Comparison of ENCODE assay signal across 16 cellular contexts in the genomic region with DNA sequence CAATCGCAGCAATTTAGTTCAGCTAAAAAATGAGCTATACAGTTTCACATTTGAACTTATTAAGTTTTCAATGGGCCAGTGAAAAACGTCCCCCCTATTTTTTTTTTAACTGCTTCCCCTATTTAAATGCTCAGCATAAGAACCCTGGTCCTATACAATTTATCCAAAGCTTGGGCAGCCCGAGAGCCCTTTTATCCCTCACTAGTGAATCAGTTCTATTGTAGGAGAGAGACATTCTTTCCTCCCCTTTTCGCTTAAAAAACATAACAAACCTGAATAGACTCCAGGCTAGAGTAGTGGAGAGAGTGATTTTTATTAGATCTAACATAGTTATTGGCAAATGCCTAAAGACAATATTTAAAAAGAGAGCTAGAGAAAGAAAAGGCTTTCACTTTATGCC. TPM values are rescaled to one million over a fixed set of nuclear protein-coding genes. Genes with fewer than 3 reads are reported as not detected.
DNase-seq lines count a peak whose midpoint lies in the region; ATAC-seq and TF ChIP-seq lines count a peak whose summit lies in the region.
"Had no signal": no experiment of that assay in that cellular context is flagged by ENCODE, and none has a peak within 500 bp of the region (broad histone marks: within the 10 kb centered on the region; RNA-seq: fewer than 3 reads in every experiment).

No MANE protein-coding gene starts in this region.

- H3F3A ChIP-seq in GM23338 (replicated peaks; ENCODE audit: low read depth) = no peaks in the 10 kb centered on the region

- H3K4me2 ChIP-seq in GM23338 (no peak overlapping the region), osteoblast (ENCODE audit: insufficient read depth, low read length) (no peak overlapping the region)

- no peaks in the 10 kb centered on the region for H3K9me2 ChIP-seq in GM23338 (ENCODE audit: insufficient read depth)

- H3K4me1 ChIP-seq in GM23338 (ENCODE audit: insufficient read depth) = peaks cover 15% of the 10 kb centered on the region
- peaks cover 21% of the 10 kb centered on the region for H3K4me1 ChIP-seq in mesodermal cell (ENCODE audit: control insufficient read depth, insufficient read depth, low read length, poor library complexity, severe bottlenecking)
- H3K4me1 ChIP-seq in osteoblast (ENCODE audit: insufficient read depth, low read length) = no peaks in the 10 kb centered on the region
- H3K4me1 ChIP-seq in spleen = no peaks in the 10 kb centered on the region

- TF ChIP-seq POLR2A in spleen (IDR thresholded peaks at IDR 0.05) = no peak

- H3K27me3 Mint-ChIP-seq in GM23338 (ENCODE audit: insufficient read depth, low read depth, poor library complexity) (peaks cover 2% of the 10 kb centered on the region), glutamatergic neuron (ENCODE audit: unreplicated experiment) (no peaks in the 10 kb centered on the region)
- H3K27me3 Mint-ChIP-seq: IgD-negative memory B cell had no signal

- H2AFZ ChIP-seq in GM23338 (no peak overlapping the region), osteoblast (ENCODE audit: low read length) (no peak overlapping the region)

- intact Hi-C loops in spleen (cut with DNase I; ENCODE audit: low total_unique reads) = no loop called here

- no peak overlapping the region for H3K4me3 ChIP-seq in GM23338
- H3K4me3 ChIP-seq in mesodermal cell (ENCODE audit: extremely low read depth, insufficient read depth, low read length, poor library complexity, severe bottlenecking) = peak overlapping the region; percentile 16
- no peak overlapping the region for H3K4me3 ChIP-seq in osteoblast (ENCODE audit: insufficient read depth, low read length)
- no peak overlapping the region for H3K4me3 ChIP-seq in spleen

- H3K36me3 ChIP-seq in GM23338 (ENCODE audit: insufficient read depth) (no peaks in the 10 kb centered on the region), mesodermal cell (ENCODE audit: control insufficient read depth, insufficient read depth, low read length) (no peaks in the 10 kb centered on the region), osteoblast (ENCODE audit: insufficient read depth, low read length) (no peaks in the 10 kb centered on the region), spleen (no peaks in the 10 kb centered on the region)

- H3K27me3 ChIP-seq in GM23338 (ENCODE audit: insufficient read depth) (no peaks in the 10 kb centered on the region), osteoblast (ENCODE audit: insufficient read depth, low read length) (peaks cover 24% of the 10 kb centered on the region), spleen (replicated peaks in 1 of 7) (no peaks in the 10 kb centered on the region)

- H3K4me1 Mint-ChIP-seq in GM23338 (peaks cover 29% of the 10 kb centered on the region), glutamatergic neuron (ENCODE audit: low read depth, unreplicated experiment) (peaks cover 4% of the 10 kb centered on the region)

- H3K27ac Mint-ChIP-seq in GM23338 (no peak overlapping the region), glutamatergic neuron (ENCODE audit: unreplicated experiment) (no peak overlapping the region)
- H3K27ac Mint-ChIP-seq: IgD-negative memory B cell had no signal

- H3K9me3 ChIP-seq in mesodermal cell (ENCODE audit: control insufficient read depth, low read length) = no peaks in the 10 kb centered on the region
- no peaks in the 10 kb centered on the region for H3K9me3 ChIP-seq in osteoblast (ENCODE audit: low read depth, low read length)
- H3K9me3 ChIP-seq in spleen = no peaks in the 10 kb centered on the region

- WGBS in mesodermal cell (ENCODE audit: insufficient coverage in 2 of 2), 2 experiments = 0 to 100% methylated on average over 1 of the region's 4 CpGs
- WGBS in spleen, 5 donors = 63 to 80% (median 69%) methylated on average over 4 of the region's 4 CpGs

- TF ChIP-seq CTCF in GM23338 (conservative IDR thresholded peaks at IDR 0.05; ENCODE audit: low read depth in 2 of 2) (no peak), osteoblast (IDR thresholded peaks at IDR 0.05; ENCODE audit: extremely low read depth, low read depth, low read length) (no peak), spleen (IDR thresholded peaks at IDR 0.05 in 8 of 11, conservative IDR thresholded peaks at IDR 0.05 in 3 of 11) (no peak), glutamatergic neuron (IDR thresholded peaks at IDR 0.05; ENCODE audit: partially characterized antibody, unreplicated experiment) (no peak)

- DNase-seq in GM23338 (ENCODE audit: low spot score) (no peak), caudate nucleus (lab: John Stamatoyannopoulos, UW) (no peak), osteoblast (ENCODE audit: insufficient read length, low spot score, missing footprints) (peak; percentile 73), dedifferentiated amniotic fluid mesenchymal stem cell (ENCODE audit: extremely low spot score) (no peak), NCI-H524 treated with DMSO at 0.1 percent for 48 hours (lab: John Stamatoyannopoulos, UW) (no peak), spleen (no peak), glutamatergic neuron (no peak)
- DNase-seq: HCEC 1CT; NCI-H1436 treated with DMSO at 0.1 percent for 48 hours; NCI-H2081 treated with DMSO at 0.1 percent for 48 hours; NCI-H226; NCI-H69; NK-92 treated with Interleukin-12 subunit alpha and Interleukin-12 subunit beta, amount 100 ng/mL, for 24 hours had no signal

- H3K9me3 Mint-ChIP-seq in GM23338 (no peaks in the 10 kb centered on the region), glutamatergic neuron (ENCODE audit: unreplicated experiment) (no peaks in the 10 kb centered on the region)
- H3K9me3 Mint-ChIP-seq: IgD-negative memory B cell had no signal

- no peaks in the 10 kb centered on the region for H4K20me1 ChIP-seq in GM23338 (replicated peaks; ENCODE audit: insufficient read depth)
- H4K20me1 ChIP-seq in osteoblast (ENCODE audit: insufficient read depth, low read length) = no peaks in the 10 kb centered on the region

- peak; percentile 19; the same call in 2 of the 3 replicates for ATAC-seq in GM23338

- H3K27ac ChIP-seq in GM23338 (ENCODE audit: low read depth) (no peak overlapping the region), caudate nucleus (ENCODE audit: low read depth, low read length) (peak overlapping the region; percentile 29), mesodermal cell (ENCODE audit: low read depth, low read length, severe bottlenecking) (peak overlapping the region; percentile 47), osteoblast (ENCODE audit: low read depth, low read length) (no peak overlapping the region), spleen (no peak overlapping the region)

- H3K79me2 ChIP-seq in GM23338 (replicated peaks; ENCODE audit: insufficient read depth) (no peaks in the 10 kb centered on the region), osteoblast (ENCODE audit: insufficient read depth, low read length) (no peaks in the 10 kb centered on the region)

- H3K4me3 Mint-ChIP-seq in GM23338 = no peak overlapping the region
- H3K4me3 Mint-ChIP-seq in glutamatergic neuron (ENCODE audit: unreplicated experiment) = no peak overlapping the region
- H3K4me3 Mint-ChIP-seq: IgD-negative memory B cell had no signal

- no peaks in the 10 kb centered on the region for H3K36me3 Mint-ChIP-seq in GM23338 (ENCODE audit: low read depth)
- H3K36me3 Mint-ChIP-seq in glutamatergic neuron (ENCODE audit: unreplicated experiment) = no peaks in the 10 kb centered on the region
- H3K36me3 Mint-ChIP-seq: IgD-negative memory B cell had no signal

TF ChIP-seq in GM23338, 12 proteins besides CTCF, POLR2A, EP300 and RAD21 (continues in another document):
- no peak for TF ChIP-seq ZNF114 (CRISPR knock-in tag; IDR thresholded peaks at IDR 0.05)
- no peak for TF ChIP-seq CREB1 (CRISPR knock-in tag; IDR thresholded peaks at IDR 0.05; ENCODE audit: low read depth)
- TF ChIP-seq, protein P1, sequence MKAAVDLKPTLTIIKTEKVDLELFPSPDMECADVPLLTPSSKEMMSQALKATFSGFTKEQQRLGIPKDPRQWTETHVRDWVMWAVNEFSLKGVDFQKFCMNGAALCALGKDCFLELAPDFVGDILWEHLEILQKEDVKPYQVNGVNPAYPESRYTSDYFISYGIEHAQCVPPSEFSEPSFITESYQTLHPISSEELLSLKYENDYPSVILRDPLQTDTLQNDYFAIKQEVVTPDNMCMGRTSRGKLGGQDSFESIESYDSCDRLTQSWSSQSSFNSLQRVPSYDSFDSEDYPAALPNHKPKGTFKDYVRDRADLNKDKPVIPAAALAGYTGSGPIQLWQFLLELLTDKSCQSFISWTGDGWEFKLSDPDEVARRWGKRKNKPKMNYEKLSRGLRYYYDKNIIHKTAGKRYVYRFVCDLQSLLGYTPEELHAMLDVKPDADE (IDR thresholded peaks at IDR 0.05) = no peak
- TF ChIP-seq ZNF331 (CRISPR knock-in tag; IDR thresholded peaks at IDR 0.05; ENCODE audit: low read depth) = no peak
- TF ChIP-seq EZH2 (IDR thresholded peaks at IDR 0.05; ENCODE audit: low read depth, unreplicated experiment) = no peak
- no peak for TF ChIP-seq NANOG (IDR thresholded peaks at IDR 0.05; ENCODE audit: borderline replicate concordance)

RNA-seq across cellular contexts. Expression of a gene that starts 1.4 kb away (rescaled TPM):
- not detected in 2 replicates for total RNA-seq in GM23338 (2014; rRNA removed; shearing (Covaris generic))
- polyA plus RNA-seq in GM23338 (2016; fragmentation: Nextera tagmentation; extraction: Ambion mirVana) (0.13 and 0.16 TPM in 2 replicates), spleen (under 1 TPM in 1 of 3 donors, not detected in 2; 0.06 TPM)
- 19.5 TPM for polyA plus RNA-seq in mesodermal cell (2013, experiment 1 of 2)
- polyA plus RNA-seq in mesodermal cell (2013, experiment 2 of 2) = 24.6 TPM
- total RNA-seq in osteoblast (not detected in 2 replicates), spleen (under 1 TPM in 1 of 7 donors, not detected in 6; 0.14 TPM), glutamatergic neuron (ENCODE audit: unreplicated experiment) (not detected)
- total RNA-seq: LHCN-M2 had no signal

RNA-seq across cellular contexts. Expression of a gene that starts 42.0 kb away (rescaled TPM):
- 22.9 and 24.0 TPM in 2 replicates for total RNA-seq in GM23338 (2014; rRNA removed; shearing (Covaris generic))
- polyA plus RNA-seq in GM23338 (2016; fragmentation: Nextera tagmentation; extraction: Ambion mirVana) (44.9 and 47.6 TPM in 2 replicates), spleen (10 to 100 TPM in 1 of 3 donors, 1 to 10 TPM in 2; 8.5 to 10.8 (median 9.3) TPM)
- polyA plus RNA-seq in mesodermal cell (2013, experiment 1 of 2) = 30.8 TPM
- 31.8 TPM for polyA plus RNA-seq in mesodermal cell (2013, experiment 2 of 2)
- total RNA-seq in osteoblast (29.7 and 32.1 TPM in 2 replicates), spleen (10 to 100 TPM; 13.9 to 30.0 (median 20.8) TPM), glutamatergic neuron (ENCODE audit: unreplicated experiment) (34.9 TPM)

Comparison
In these comparisons a context has a peak if more than half of its experiments do, and no peak if none do; other contexts are left out.
1. H3K27ac ChIP-seq: peak in caudate nucleus (single experiment) and mesodermal cell (single experiment); none in GM23338 (single experiment), osteoblast (single experiment) and spleen (0 of 8).